Comparison of ENCODE assay signal across 10 cellular contexts in genomic region chr2:204453730-204454167, GRCh38.
A peak's percentile ranks its signal among the peaks of the same experiment; 100 is the strongest.
DNase-seq lines count a peak whose midpoint lies in the region; ATAC-seq and TF ChIP-seq lines count a peak whose summit lies in the region.
"Had no signal": no experiment of that assay in that cellular context is flagged by ENCODE, and none has a peak within 500 bp of the region (broad histone marks: within the 10 kb centered on the region; RNA-seq: fewer than 3 reads in every experiment).

No MANE protein-coding gene starts in this region.

- no peak for TF ChIP-seq POLR2A in spleen (IDR thresholded peaks at IDR 0.05)

- H3K9ac ChIP-seq in iPS-20b (ENCODE audit: low read depth, low read length) = peak overlapping the region; percentile 23; the same call in 1 of the 2 replicates

- CTCF ChIA-PET in WTC11 (lab: Charles Lee) = no interaction called here

- peak; percentile 27 for DNase-seq in HK-2 (ENCODE audit: unreplicated experiment)
- DNase-seq in WTC11 (ENCODE audit: low spot score) = peak; percentile 10
- peak; percentile 70 for DNase-seq in spleen
- no peak for DNase-seq in stimulated activated CD8-positive, alpha-beta memory T cell treated with anti-CD3 and anti-CD28 coated beads, Interleukin-4, amount 100 ng/mL, for 48 hours
- DNase-seq in activated T-cell treated with anti-CD3 and anti-CD28 coated beads, Interleukin-2, amount 50 U/mL, for 48 hours = no peak
- DNase-seq in Kasumi-1 (lab: John Stamatoyannopoulos, UW) = no peak
- DNase-seq in stimulated activated CD4-positive, alpha-beta T cell treated with anti-CD3 and anti-CD28 coated beads, Interleukin-4, amount 100 ng/mL, for 4 hours = no peak

- H3K9me3 Mint-ChIP-seq in WTC11 = no peaks in the 10 kb centered on the region

- intact Hi-C loops in spleen (cut with DNase I; ENCODE audit: low total_unique reads) = no loop called here

- 27 to 46% (median 34%) methylated on average over 7 of the region's 7 CpGs for WGBS in spleen, 5 donors

- TF ChIP-seq CTCF in WTC11 (IDR thresholded peaks at IDR 0.05) = no peak
- TF ChIP-seq CTCF in spleen (IDR thresholded peaks at IDR 0.05 in 8 of 11, conservative IDR thresholded peaks at IDR 0.05 in 3 of 11) = no peak

- H3K27ac Mint-ChIP-seq in WTC11 = no peak overlapping the region; the same call in 1 of the 2 replicates

- H3K27me3 ChIP-seq in iPS-20b (ENCODE audit: insufficient read depth, low read length) = no peaks in the 10 kb centered on the region
- no peaks in the 10 kb centered on the region for H3K27me3 ChIP-seq in spleen (replicated peaks in 1 of 7)

- POLR2A ChIA-PET in WTC11 (lab: Charles Lee) = no interaction called here

- H3K36me3 ChIP-seq in iPS-20b (ENCODE audit: insufficient read depth, low read depth, low read length) (no peaks in the 10 kb centered on the region), spleen (no peaks in the 10 kb centered on the region)

- no peaks in the 10 kb centered on the region for H3K9me3 ChIP-seq in iPS-20b (ENCODE audit: insufficient read depth, low read depth, low read length)
- no peaks in the 10 kb centered on the region for H3K9me3 ChIP-seq in spleen

- H3K27ac ChIP-seq in iPS-20b (ENCODE audit: low read length) (no peak overlapping the region), spleen (peak overlapping the region in 3 of 8 donors; percentile 18 to 49 (median 23))
- H3K27ac ChIP-seq: epithelial cell of prostate had no signal

- ATAC-seq in WTC11 = peak; percentile 75
- ATAC-seq: GM12878 had no signal

- H3K4me3 ChIP-seq in iPS-20b (ENCODE audit: low read length) (no peak overlapping the region), spleen (no peak overlapping the region)
- H3K4me3 ChIP-seq: GM12878 had no signal

- H3K4me1 Mint-ChIP-seq in WTC11 = peaks cover 14% of the 10 kb centered on the region

- no peak overlapping the region for H3K4me3 Mint-ChIP-seq in WTC11

- no peaks in the 10 kb centered on the region for H3K27me3 Mint-ChIP-seq in WTC11 (ENCODE audit: low read depth)

- H3K4me1 ChIP-seq in iPS-20b (ENCODE audit: insufficient read depth, low read length) = peaks cover 4% of the 10 kb centered on the region
- peaks cover 0 to 11% (median 5%) of the 10 kb centered on the region in 6 donors for H3K4me1 ChIP-seq in spleen

- no peaks in the 10 kb centered on the region for H3K36me3 Mint-ChIP-seq in WTC11

TF ChIP-seq in WTC11, 78 proteins besides CTCF, POLR2A, EP300 and RAD21:
- TF ChIP-seq SMAD4 (CRISPR knock-in tag; IDR thresholded peaks at IDR 0.05) (no peak), ATF3 (CRISPR knock-in tag; conservative IDR thresholded peaks at IDR 0.05) (0 out of 2 replicates have a peak, but pooled peaks have one; percentile 16), SP1 (CRISPR knock-in tag; conservative IDR thresholded peaks at IDR 0.05) (no peak)
TF ChIP-seq in WTC11: peak in this region for 1.

Comparison
In these comparisons a context has a peak if more than half of its experiments do, and no peak if none do; other contexts are left out.
1. DNase-seq: peak in HK-2 (single experiment), WTC11 (single experiment) and spleen (single experiment); none in stimulated activated CD8-positive, alpha-beta memory T cell treated with anti-CD3 and anti-CD28 coated beads, Interleukin-4, amount 100 ng/mL, for 48 hours (single experiment), activated T-cell treated with anti-CD3 and anti-CD28 coated beads, Interleukin-2, amount 50 U/mL, for 48 hours (0 of 2), Kasumi-1 (0 of 2) and stimulated activated CD4-positive, alpha-beta T cell treated with anti-CD3 and anti-CD28 coated beads, Interleukin-4, amount 100 ng/mL, for 4 hours (0 of 2).